ENCODE assay signal across 13 cellular contexts in genomic region chr10:100167521-100168312, GRCh38. TPM values are rescaled to one million over a fixed set of nuclear protein-coding genes. Genes with fewer than 3 reads are reported as not detected.
DNase-seq lines count a peak whose midpoint lies in the region; ATAC-seq, FAIRE-seq and TF ChIP-seq lines count a peak whose summit lies in the region.
"Had no signal": no experiment of that assay in that cellular context is flagged by ENCODE, and none has a peak within 500 bp of the region (broad histone marks: within the 10 kb centered on the region; RNA-seq: fewer than 3 reads in every experiment).

No MANE protein-coding gene starts in this region.

- no peaks in the 10 kb centered on the region for H3K9me3 ChIP-seq in CD8-positive, alpha-beta T cell (ENCODE audit: low read length)
- no peaks in the 10 kb centered on the region for H3K9me3 ChIP-seq in duodenal mucosa (ENCODE audit: control insufficient read depth in 1 of 2, low read length in 2 of 2)
- H3K9me3 ChIP-seq in pancreas: peaks cover 0 to 5% (median 0%) of the 10 kb centered on the region in 4 donors
- H3K9me3 ChIP-seq: tibial nerve had no signal

- H3K36me3 ChIP-seq in CD8-positive, alpha-beta T cell (ENCODE audit: insufficient read depth, low read length): no peaks in the 10 kb centered on the region
- H3K36me3 ChIP-seq in duodenal mucosa (ENCODE audit: control insufficient read depth in 1 of 2, insufficient read depth in 2 of 2, low read length in 2 of 2) (peaks cover 9 to 38% of the 10 kb centered on the region in 2 donors), pancreas (peaks cover 0 to 3% (median 0%) of the 10 kb centered on the region in 3 donors)

- intact Hi-C loops in CD8-positive, alpha-beta T cell (cut with DNase I, micrococcal nuclease): no loop called here
- intact Hi-C loops in pancreas (cut with DNase I): no loop called here

- peak overlapping the region; percentile 79 for H3K4me3 Mint-ChIP-seq in CD8-positive, alpha-beta T cell

- peak overlapping the region in 1 of 2 donors; percentile 39 for H3K9ac ChIP-seq in duodenal mucosa (ENCODE audit: low read depth in 1 of 2, low read length in 2 of 2)

- peak overlapping the region; percentile 11 for H3K27ac ChIP-seq in CD8-positive, alpha-beta T cell (ENCODE audit: low read depth, low read length)
- H3K27ac ChIP-seq in duodenal mucosa (ENCODE audit: low read depth, low read length): peak overlapping the region; percentile 4
- H3K27ac ChIP-seq in pancreas: peak overlapping the region in 3 of 4 donors; percentile 16 to 46 (median 33)
- no peak overlapping the region for H3K27ac ChIP-seq in RWPE1
- H3K27ac ChIP-seq: tibial nerve had no signal

- no peak for TF ChIP-seq CTCF in CD8-positive, alpha-beta T cell (IDR thresholded peaks at IDR 0.05)
- TF ChIP-seq CTCF in pancreas (IDR thresholded peaks at IDR 0.05) (no peak), RWPE1 (conservative IDR thresholded peaks at IDR 0.05; ENCODE audit: low read depth) (no peak)

- H3K36me3 Mint-ChIP-seq in CD8-positive, alpha-beta T cell: peaks cover 57% of the 10 kb centered on the region

- CTCF ChIA-PET in CD8-positive, alpha-beta T cell (lab: Charles Lee): interaction anchor here (1.2 kb wide), 1 partner anchor 322 kb away, joined by 3 read pairs; no protein-coding TSS in a partner anchor
- CTCF ChIA-PET in RWPE1 (lab: Yijun Ruan, JAX): interaction anchor here (0.6 to 0.8 kb wide), 4 partner anchors 122 to 351 kb away, joined by 3 read pairs; no protein-coding TSS in a partner anchor

- peaks cover 38% of the 10 kb centered on the region for H3K4me1 Mint-ChIP-seq in CD8-positive, alpha-beta T cell (ENCODE audit: low read depth)

- WGBS in pancreas, 2 donors: 28 to 35% methylated on average over 7 of the region's 7 CpGs

- no peaks in the 10 kb centered on the region for H3K27me3 ChIP-seq in CD8-positive, alpha-beta T cell (ENCODE audit: insufficient read depth, low read length)
- no peaks in the 10 kb centered on the region for H3K27me3 ChIP-seq in duodenal mucosa (ENCODE audit: control insufficient read depth in 1 of 2, insufficient read depth in 2 of 2, low read length in 2 of 2)
- H3K27me3 ChIP-seq in pancreas: no peaks in the 10 kb centered on the region
- H3K27me3 ChIP-seq: tibial nerve had no signal

- no peak for DNase-seq in CD8-positive, alpha-beta T cell
- DNase-seq in NCI-H774 (lab: John Stamatoyannopoulos, UW): peak; percentile 2
- no peak for DNase-seq in pancreas
- DNase-seq in activated gamma-delta T cell (lab: John Stamatoyannopoulos, UW): no peak
- DNase-seq in RWPE1 (ENCODE audit: low spot score): no peak
- DNase-seq in NCI-H2107 treated with DMSO at 0.1 percent for 48 hours (lab: John Stamatoyannopoulos, UW; ENCODE audit: unreplicated experiment): no peak
- DNase-seq: cerebellar nuclear complex; KBM-7; NCI-H226; stimulated activated CD4-positive, alpha-beta T cell treated with anti-CD3 and anti-CD28 coated beads, Interleukin-2, amount 100 ng/mL, for 48 hours had no signal

- FAIRE-seq in pancreas (lab: Jason Lieb, UNC): peak; percentile 65

- H3K27me3 Mint-ChIP-seq in CD8-positive, alpha-beta T cell (ENCODE audit: low read depth): no peaks in the 10 kb centered on the region

- H3K27ac Mint-ChIP-seq in CD8-positive, alpha-beta T cell: peak overlapping the region; percentile 91

- POLR2A ChIA-PET in CD8-positive, alpha-beta T cell (lab: Charles Lee): interaction anchor here (1.2 to 1.4 kb wide), 2 partner anchors 12 to 18 kb away, joined by 3 read pairs; partner anchors contain the start of gene ERLIN1
- POLR2A ChIA-PET in RWPE1 (lab: Yijun Ruan, JAX; ENCODE audit: low non-redundant PET): no interaction called here

- H3K4me1 ChIP-seq in CD8-positive, alpha-beta T cell (ENCODE audit: insufficient read depth, low read length): peaks cover 5% of the 10 kb centered on the region
- H3K4me1 ChIP-seq in duodenal mucosa (ENCODE audit: control insufficient read depth in 1 of 2, insufficient read depth in 2 of 2, low read length in 2 of 2): peaks cover 15 to 33% of the 10 kb centered on the region in 2 donors
- H3K4me1 ChIP-seq in pancreas: peaks cover 6 to 23% (median 12%) of the 10 kb centered on the region in 3 donors
- H3K4me1 ChIP-seq: tibial nerve had no signal

- H3K4me3 ChIP-seq in CD8-positive, alpha-beta T cell (ENCODE audit: low read depth, low read length): no peak overlapping the region
- H3K4me3 ChIP-seq in duodenal mucosa (ENCODE audit: low read depth in 1 of 2, low read length in 2 of 2): peak overlapping the region; percentile 12 to 14
- no peak overlapping the region for H3K4me3 ChIP-seq in pancreas
- H3K4me3 ChIP-seq: tibial nerve had no signal

- no peaks in the 10 kb centered on the region for H3K9me3 Mint-ChIP-seq in CD8-positive, alpha-beta T cell

- no peak for ATAC-seq in CD8-positive, alpha-beta T cell
- ATAC-seq in pancreas: peak; percentile 24 to 48 (median 26)
- ATAC-seq: SK-N-SH treated with all-trans-retinoic acid at 6 μM for 48 hours had no signal

RNA-seq across cellular contexts. Expression of gene ERLIN1, which starts 18.1 kb away (rescaled TPM):
- total RNA-seq in CD8-positive, alpha-beta T cell: 1 to 10 TPM; 2.0 to 3.1 TPM
- total RNA-seq in pancreas: 10 to 100 TPM in 4 of 6 donors, 1 to 10 TPM in 2; 8.5 to 13.2 (median 11.6) TPM
- 1 to 10 TPM; 2.9 to 7.5 TPM for polyA plus RNA-seq in pancreas

Comparison
In these comparisons a context has a peak if more than half of its experiments do, and no peak if none do; other contexts are left out.
1. H3K4me3 ChIP-seq: peak in duodenal mucosa (2 of 2); none in CD8-positive, alpha-beta T cell (single experiment) and pancreas (0 of 4).